ENCODE assay signal across 18 cellular contexts in the genomic region with DNA sequence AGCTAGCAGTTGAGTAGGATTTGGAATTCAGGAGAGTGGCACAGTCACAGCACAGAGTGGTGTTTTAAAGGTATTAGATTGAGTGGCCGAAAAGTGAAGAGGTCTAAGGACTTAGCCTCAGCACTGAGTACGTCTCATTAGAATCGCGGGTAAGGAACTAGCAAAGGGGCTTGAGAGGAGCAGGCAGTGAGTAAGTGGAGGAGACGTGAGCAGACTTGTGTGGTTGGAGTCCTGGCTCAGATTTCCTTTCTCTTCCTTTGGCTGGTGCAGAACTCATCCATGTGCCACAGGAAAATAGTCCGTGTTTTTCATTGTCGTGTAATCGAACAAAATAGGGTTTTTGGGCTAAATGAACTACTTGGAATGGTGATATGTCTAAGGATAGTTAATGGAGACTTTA. TPM values are rescaled to one million over a fixed set of nuclear protein-coding genes. Genes with fewer than 3 reads are reported as not detected.
DNase-seq lines count a peak whose midpoint lies in the region; ATAC-seq and TF ChIP-seq lines count a peak whose summit lies in the region.
"Had no signal": no experiment of that assay in that cellular context is flagged by ENCODE, and none has a peak within 500 bp of the region (broad histone marks: within the 10 kb centered on the region; RNA-seq: fewer than 3 reads in every experiment).

No MANE protein-coding gene starts in this region.

- peak overlapping the region; percentile 1 for H3K27ac Mint-ChIP-seq in activated T-cell treated with anti-CD3 and anti-CD28 coated beads, Interleukin-2, amount 50 U/mL, for 72 hours
- peak overlapping the region; percentile 2 for H3K27ac Mint-ChIP-seq in endodermal cell
- H3K27ac Mint-ChIP-seq in stimulated activated naive CD8-positive, alpha-beta T cell treated with anti-CD3 and anti-CD28 coated beads, Interleukin-15, amount 100 ng/mL, for 72 hours, result peak overlapping the region; percentile 16 to 72

- H3K9ac ChIP-seq in Loucy (ENCODE audit: low read depth, low read length, poor library complexity, severe bottlenecking) (peak overlapping the region; percentile 39), endodermal cell (ENCODE audit: extremely low read depth, low read length, poor library complexity, severe bottlenecking) (no peak overlapping the region)

- peak overlapping the region; percentile 78 for H3K4me2 ChIP-seq in Loucy (ENCODE audit: low read depth, low read length, poor library complexity, severe bottlenecking)

- no peak overlapping the region for H3K4me3 Mint-ChIP-seq in activated T-cell treated with anti-CD3 and anti-CD28 coated beads, Interleukin-2, amount 50 U/mL, for 72 hours
- H3K4me3 Mint-ChIP-seq in endodermal cell, result no peak overlapping the region
- H3K4me3 Mint-ChIP-seq in stimulated activated naive CD8-positive, alpha-beta T cell treated with anti-CD3 and anti-CD28 coated beads, Interleukin-15, amount 100 ng/mL, for 72 hours, result no peak overlapping the region

- peaks cover 53% of the 10 kb centered on the region for H3K79me2 ChIP-seq in Loucy (ENCODE audit: insufficient read depth, low read length)

- WGBS in endodermal cell (ENCODE audit: insufficient coverage in 1 of 2, insufficient read length in 1 of 2), 2 experiments, result 97 to 98% methylated on average over 8 of the region's 8 CpGs

- H3K4me1 Mint-ChIP-seq in activated T-cell treated with anti-CD3 and anti-CD28 coated beads, Interleukin-2, amount 50 U/mL, for 72 hours (ENCODE audit: low read depth), result peaks cover 47% of the 10 kb centered on the region
- peaks cover 26% of the 10 kb centered on the region for H3K4me1 Mint-ChIP-seq in endodermal cell
- peaks cover 52% of the 10 kb centered on the region for H3K4me1 Mint-ChIP-seq in stimulated activated naive CD8-positive, alpha-beta T cell treated with anti-CD3 and anti-CD28 coated beads, Interleukin-15, amount 100 ng/mL, for 72 hours

- H3K4me1 ChIP-seq in Loucy (ENCODE audit: insufficient read depth, low read length, poor library complexity, severe bottlenecking), result peaks cover 16% of the 10 kb centered on the region
- no peaks in the 10 kb centered on the region for H3K4me1 ChIP-seq in endodermal cell (ENCODE audit: control insufficient read depth, insufficient read depth, low read length)

- H3K27me3 ChIP-seq in Loucy (ENCODE audit: insufficient read depth, low read length, poor library complexity, severe bottlenecking), result no peaks in the 10 kb centered on the region
- H3K27me3 ChIP-seq in endodermal cell (ENCODE audit: control insufficient read depth, insufficient read depth, low read length, poor library complexity, severe bottlenecking), result no peaks in the 10 kb centered on the region

- no peak for TF ChIP-seq CTCF in Loucy (conservative IDR thresholded peaks at IDR 0.05; ENCODE audit: low read length)
- TF ChIP-seq CTCF in endodermal cell (conservative IDR thresholded peaks at IDR 0.05), result no peak

- H3K36me3 ChIP-seq in Loucy (ENCODE audit: insufficient read depth, low read length) (peaks cover 34% of the 10 kb centered on the region; the same call in 1 of the 2 replicates), endodermal cell (ENCODE audit: control insufficient read depth, insufficient read depth, low read length) (peaks cover 59% of the 10 kb centered on the region)

- no peak overlapping the region for H2AFZ ChIP-seq in Loucy (ENCODE audit: low read length)

- peaks cover 19 to 28% of the 10 kb centered on the region in 2 donors for H3K36me3 Mint-ChIP-seq in activated T-cell treated with anti-CD3 and anti-CD28 coated beads, Interleukin-2, amount 50 U/mL, for 72 hours (ENCODE audit: insufficient read depth in 2 of 2)
- H3K36me3 Mint-ChIP-seq in endodermal cell (ENCODE audit: low read depth), result peaks cover 51% of the 10 kb centered on the region

- no peaks in the 10 kb centered on the region for H3K9me2 ChIP-seq in Loucy (replicated peaks; ENCODE audit: low read depth, low read length)

- no peak for DNase-seq in activated T-cell treated with anti-CD3 and anti-CD28 coated beads, Interleukin-2, amount 50 U/mL, for 72 hours
- DNase-seq in activated T-cell treated with anti-CD3 and anti-CD28 coated beads for 4 hours (no peak), endodermal cell (no peak), nucleus accumbens (lab: John Stamatoyannopoulos, UW) (no peak), anterior cingulate cortex (lab: John Stamatoyannopoulos, UW) (no peak)
- DNase-seq in stimulated activated naive CD8-positive, alpha-beta T cell treated with anti-CD3 and anti-CD28 coated beads, Interleukin-15, amount 100 ng/mL, for 72 hours, result no peak
- DNase-seq: COR-L47, DMS153, EL, KBM-7, NCI-H1417 treated with DMSO at 0.1 percent for 48 hours, NCI-H1930, NCI-H2171 treated with DMSO at 0.1 percent for 48 hours, NCI-H510A, NCI-H774, PC-3 had no signal

- no peaks in the 10 kb centered on the region for H3K9me3 Mint-ChIP-seq in activated T-cell treated with anti-CD3 and anti-CD28 coated beads, Interleukin-2, amount 50 U/mL, for 72 hours
- no peaks in the 10 kb centered on the region for H3K9me3 Mint-ChIP-seq in endodermal cell
- no peaks in the 10 kb centered on the region for H3K9me3 Mint-ChIP-seq in stimulated activated naive CD8-positive, alpha-beta T cell treated with anti-CD3 and anti-CD28 coated beads, Interleukin-15, amount 100 ng/mL, for 72 hours

- H3K9me3 ChIP-seq in Loucy (ENCODE audit: insufficient read depth, low read depth, low read length) (no peaks in the 10 kb centered on the region), endodermal cell (ENCODE audit: control insufficient read depth, low read length) (no peaks in the 10 kb centered on the region)

- H3K4me3 ChIP-seq in Loucy (ENCODE audit: low read length, poor library complexity, severe bottlenecking), result no peak overlapping the region
- H3K4me3 ChIP-seq in endodermal cell (ENCODE audit: low read length), result no peak overlapping the region

- H3K27me3 Mint-ChIP-seq in activated T-cell treated with anti-CD3 and anti-CD28 coated beads, Interleukin-2, amount 50 U/mL, for 72 hours (ENCODE audit: low read depth), result no peaks in the 10 kb centered on the region
- no peaks in the 10 kb centered on the region for H3K27me3 Mint-ChIP-seq in endodermal cell (ENCODE audit: insufficient read depth)
- H3K27me3 Mint-ChIP-seq in stimulated activated naive CD8-positive, alpha-beta T cell treated with anti-CD3 and anti-CD28 coated beads, Interleukin-15, amount 100 ng/mL, for 72 hours, result no peaks in the 10 kb centered on the region

- ATAC-seq in activated T-cell treated with anti-CD3 and anti-CD28 coated beads, Interleukin-2, amount 50 U/mL, for 72 hours (replicated peaks in 1 of 2), result no peak
- no peak for ATAC-seq in stimulated activated naive CD8-positive, alpha-beta T cell treated with anti-CD3 and anti-CD28 coated beads, Interleukin-15, amount 100 ng/mL, for 72 hours
- ATAC-seq: PC-3 had no signal

- no peak overlapping the region for H3K27ac ChIP-seq in endodermal cell (ENCODE audit: low read depth, low read length)

- no peaks in the 10 kb centered on the region for H3F3A ChIP-seq in Loucy (ENCODE audit: low read depth)

- peaks cover 24% of the 10 kb centered on the region for H4K20me1 ChIP-seq in Loucy (ENCODE audit: insufficient read depth, low read length, poor library complexity, severe bottlenecking)

RNA-seq across cellular contexts. Expression of a gene that starts 3.4 kb away (rescaled TPM):
- total RNA-seq in activated T-cell treated with anti-CD3 and anti-CD28 coated beads, Interleukin-2, amount 50 U/mL, for 72 hours, result 10 to 100 TPM; 43.7 to 55.0 TPM
- 10 to 100 TPM; 47.8 to 74.0 TPM for total RNA-seq in endodermal cell
- polyA plus RNA-seq in endodermal cell (2013, experiment 1 of 2), result 37.7 TPM
- 37.3 TPM for polyA plus RNA-seq in endodermal cell (2013, experiment 2 of 2)

RNA-seq across cellular contexts. Expression of a gene that starts 32.6 kb away (rescaled TPM):
- not detected for total RNA-seq in activated T-cell treated with anti-CD3 and anti-CD28 coated beads, Interleukin-2, amount 50 U/mL, for 72 hours
- total RNA-seq in endodermal cell, result not detected
- polyA plus RNA-seq in endodermal cell (2013, experiment 1 of 2), result 5.8 TPM
- 5.3 TPM for polyA plus RNA-seq in endodermal cell (2013, experiment 2 of 2)
- total RNA-seq: A673, PC-3 had no signal
